In the genomic region with DNA sequence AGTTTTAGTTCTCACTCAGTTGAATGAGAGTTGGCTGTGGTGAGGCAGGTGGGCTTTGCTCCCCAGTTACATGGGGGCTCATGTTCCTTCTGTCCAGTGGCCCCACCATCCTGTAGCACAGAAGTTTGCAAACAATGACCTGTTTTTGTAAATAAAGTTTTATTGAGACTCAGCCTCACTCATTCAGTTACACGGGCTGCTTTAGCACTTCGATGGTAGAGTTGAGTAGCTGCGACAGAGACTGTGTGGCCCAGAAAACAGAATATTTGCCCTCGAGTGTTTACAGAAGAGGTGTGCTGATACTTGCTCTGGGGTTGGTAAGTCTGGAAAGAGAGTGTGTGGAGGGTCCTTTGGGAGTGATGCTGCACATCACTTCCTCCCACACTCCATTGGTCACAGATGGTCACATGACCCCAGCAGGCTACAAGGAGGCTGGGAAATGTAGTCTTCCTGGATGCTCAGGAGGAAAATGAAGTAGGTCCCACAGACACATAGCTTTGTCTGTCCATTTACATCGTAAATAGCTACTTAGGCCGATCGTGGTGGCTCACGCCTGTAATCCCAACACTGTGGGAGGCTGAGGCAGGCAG, we compare ENCODE assay signal across 13 cellular contexts. TPM values are rescaled to one million over a fixed set of nuclear protein-coding genes. Genes with fewer than 3 reads are reported as not detected.
DNase-seq lines count a peak whose midpoint lies in the region; ATAC-seq lines count a peak whose summit lies in the region.
"Had no signal": no experiment of that assay in that cellular context is flagged by ENCODE, and none has a peak within 500 bp of the region (broad histone marks: within the 10 kb centered on the region; RNA-seq: fewer than 3 reads in every experiment).

No MANE protein-coding gene starts in this region.

- no peak overlapping the region for H3K27ac Mint-ChIP-seq in activated naive CD8-positive, alpha-beta T cell treated with anti-CD3 and anti-CD28 coated beads, Interleukin-2, amount 50 U/mL, for 24 hours

- H3K36me3 Mint-ChIP-seq in activated naive CD8-positive, alpha-beta T cell treated with anti-CD3 and anti-CD28 coated beads, Interleukin-2, amount 50 U/mL, for 24 hours (ENCODE audit: low read depth): no peaks in the 10 kb centered on the region

- DNase-seq in Caki2 (ENCODE audit: low read depth): peak; percentile 30
- peak; percentile 83 for DNase-seq in H7
- DNase-seq in RPMI8226: peak; percentile 23
- DNase-seq in iPS-NIHi11 (ENCODE audit: low spot score): peak; percentile 72
- DNase-seq in activated naive CD8-positive, alpha-beta T cell treated with anti-CD3 and anti-CD28 coated beads, Interleukin-2, amount 50 U/mL, for 24 hours: no peak
- no peak for DNase-seq in activated CD8-positive, alpha-beta memory T cell treated with anti-CD3 and anti-CD28 coated beads, Interleukin-2, amount 50 U/mL, for 48 hours
- DNase-seq: DMS79 treated with DMSO at 0.1 percent for 48 hours, NCI-H2029 had no signal

- ATAC-seq in activated naive CD8-positive, alpha-beta T cell treated with anti-CD3 and anti-CD28 coated beads, Interleukin-2, amount 50 U/mL, for 24 hours: no peak
- ATAC-seq in GM18520 (IDR thresholded peaks at IDR 0.05; ENCODE audit: unreplicated experiment) (no peak), HG03442 (IDR thresholded peaks at IDR 0.05; ENCODE audit: unreplicated experiment) (no peak)
- ATAC-seq: esophagus mucosa, pancreas had no signal

- H3K27me3 Mint-ChIP-seq in activated naive CD8-positive, alpha-beta T cell treated with anti-CD3 and anti-CD28 coated beads, Interleukin-2, amount 50 U/mL, for 24 hours: peaks cover 15% of the 10 kb centered on the region

- in situ Hi-C loops in Caki2 (cut with HindIII; ENCODE audit: low pct_unique_long_range_greater_than_20kb, low sequenced_read_pairs): no loop called here

- H3K4me3 Mint-ChIP-seq in activated naive CD8-positive, alpha-beta T cell treated with anti-CD3 and anti-CD28 coated beads, Interleukin-2, amount 50 U/mL, for 24 hours: no peak overlapping the region

- H3K4me1 Mint-ChIP-seq in activated naive CD8-positive, alpha-beta T cell treated with anti-CD3 and anti-CD28 coated beads, Interleukin-2, amount 50 U/mL, for 24 hours: no peaks in the 10 kb centered on the region

- H3K9me3 Mint-ChIP-seq in activated naive CD8-positive, alpha-beta T cell treated with anti-CD3 and anti-CD28 coated beads, Interleukin-2, amount 50 U/mL, for 24 hours: no peaks in the 10 kb centered on the region

- H3K27me3 ChIP-seq in H7 (ENCODE audit: control insufficient read depth, insufficient read depth, low read length): no peaks in the 10 kb centered on the region
- H3K27me3 ChIP-seq: pancreas had no signal

- no peaks in the 10 kb centered on the region for H3K36me3 ChIP-seq in H7 (replicated peaks; ENCODE audit: control insufficient read depth, insufficient read depth, low read length)
- H3K36me3 ChIP-seq: pancreas, tibial artery had no signal

- no peak overlapping the region for H3K4me3 ChIP-seq in H7 (ENCODE audit: insufficient read depth, low read depth, low read length)
- H3K4me3 ChIP-seq: pancreas, tibial artery had no signal

RNA-seq across cellular contexts. Expression of a gene that starts 34.6 kb away (rescaled TPM):
- total RNA-seq in Caki2 (2014; rRNA removed; shearing (Covaris generic); ENCODE audit: low replicate concordance): 83.8 and 101 TPM in 2 replicates
- 20.2 and 30.1 TPM in 2 replicates for total RNA-seq in H7 (2014; rRNA removed; shearing (Covaris generic))

RNA-seq across cellular contexts. Expression of a gene that starts 37.7 kb away (rescaled TPM):
- not detected in 2 replicates for total RNA-seq in Caki2 (2014; rRNA removed; shearing (Covaris generic); ENCODE audit: low replicate concordance)
- 0.15 TPM in 1 of 2 replicates, not detected in the other for total RNA-seq in H7 (2014; rRNA removed; shearing (Covaris generic))
- total RNA-seq: esophagus mucosa, pancreas had no signal

Comparison
In these comparisons a context has a peak if more than half of its experiments do, and no peak if none do; other contexts are left out.
1. DNase-seq: peak in Caki2 (single experiment), H7 (single experiment), RPMI8226 (single experiment) and iPS-NIHi11 (single experiment); none in activated naive CD8-positive, alpha-beta T cell treated with anti-CD3 and anti-CD28 coated beads, Interleukin-2, amount 50 U/mL, for 24 hours (single experiment) and activated CD8-positive, alpha-beta memory T cell treated with anti-CD3 and anti-CD28 coated beads, Interleukin-2, amount 50 U/mL, for 48 hours (single experiment).